ENCODE assay signal across 18 cellular contexts in genomic region chr6:20223119-20223518, GRCh38.
"Had no signal": no experiment of that assay in that cellular context is flagged by ENCODE, and none has a peak within 500 bp of the region (broad histone marks: within the 10 kb centered on the region; RNA-seq: fewer than 3 reads in every experiment).

No MANE protein-coding gene starts in this region.

- ATAC-seq: gastroesophageal sphincter; lower lobe of right lung; psoas muscle; stimulated activated effector memory CD8-positive, alpha-beta T cell treated with anti-CD3 and anti-CD28 coated beads, Interleukin-12 subunit alpha, Interleukin-12 subunit beta, amount 100 ng/mL, for 72 hours; T-helper 17 cell had no signal

- H3K27ac Mint-ChIP-seq: activated naive CD4-positive, alpha-beta T cell treated with anti-CD3 and anti-CD28 coated beads, Interleukin-2, amount 10 ng/mL, durations not matched to agents 7 days and 5 days; activated T-helper 2 cell treated with anti-CD3 and anti-CD28 coated beads, Interferon-gamma antibody, Interleukin-2, Interleukin-4, amounts not matched to agents 10 μg/mL and 5 μg/mL and 100 μg/mL, durations not matched to agents 14 hours and 24 hours and 36 hours; nephron progenitor cell; stimulated activated effector memory CD8-positive, alpha-beta T cell treated with anti-CD3 and anti-CD28 coated beads, Interleukin-12 subunit alpha, Interleukin-12 subunit beta, amount 100 ng/mL, for 72 hours; T-helper 17 cell had no signal

- H3K27ac ChIP-seq: cardiac muscle cell, dorsolateral prefrontal cortex, gastroesophageal sphincter, lower lobe of right lung, psoas muscle, right lobe of liver, thoracic aorta had no signal

- H3K4me1 Mint-ChIP-seq: activated naive CD4-positive, alpha-beta T cell treated with anti-CD3 and anti-CD28 coated beads, Interleukin-2, amount 10 ng/mL, durations not matched to agents 7 days and 5 days; stimulated activated effector memory CD8-positive, alpha-beta T cell treated with anti-CD3 and anti-CD28 coated beads, Interleukin-12 subunit alpha, Interleukin-12 subunit beta, amount 100 ng/mL, for 72 hours had no signal

- H3K27me3 Mint-ChIP-seq: T-helper 17 cell had no signal

- H3K36me3 Mint-ChIP-seq: activated naive CD4-positive, alpha-beta T cell treated with anti-CD3 and anti-CD28 coated beads, Interleukin-2, amount 10 ng/mL, durations not matched to agents 7 days and 5 days; stimulated activated effector memory CD8-positive, alpha-beta T cell treated with anti-CD3 and anti-CD28 coated beads, Interleukin-12 subunit alpha, Interleukin-12 subunit beta, amount 100 ng/mL, for 72 hours had no signal

- H3K9me3 ChIP-seq: gastroesophageal sphincter, heart right ventricle, lower lobe of right lung, psoas muscle, right lobe of liver, thoracic aorta had no signal

- H3K27me3 ChIP-seq: cardiac muscle cell, gastroesophageal sphincter, heart right ventricle, right lobe of liver had no signal

- H3K4me3 ChIP-seq: cardiac muscle cell, dorsolateral prefrontal cortex, gastroesophageal sphincter, heart right ventricle, lower lobe of right lung, psoas muscle, right lobe of liver, thoracic aorta had no signal

- H3K4me1 ChIP-seq: lower lobe of right lung, psoas muscle, right lobe of liver had no signal

- H3K9me3 Mint-ChIP-seq: activated naive CD4-positive, alpha-beta T cell treated with anti-CD3 and anti-CD28 coated beads, Interleukin-2, amount 10 ng/mL, durations not matched to agents 7 days and 5 days; activated T-helper 2 cell treated with anti-CD3 and anti-CD28 coated beads, Interferon-gamma antibody, Interleukin-2, Interleukin-4, amounts not matched to agents 10 μg/mL and 5 μg/mL and 100 μg/mL, durations not matched to agents 14 hours and 24 hours and 36 hours; nephron progenitor cell; stimulated activated effector memory CD8-positive, alpha-beta T cell treated with anti-CD3 and anti-CD28 coated beads, Interleukin-12 subunit alpha, Interleukin-12 subunit beta, amount 100 ng/mL, for 72 hours had no signal

- H3K4me3 Mint-ChIP-seq: activated naive CD4-positive, alpha-beta T cell treated with anti-CD3 and anti-CD28 coated beads, Interleukin-2, amount 10 ng/mL, durations not matched to agents 7 days and 5 days; nephron progenitor cell; stimulated activated effector memory CD8-positive, alpha-beta T cell treated with anti-CD3 and anti-CD28 coated beads, Interleukin-12 subunit alpha, Interleukin-12 subunit beta, amount 100 ng/mL, for 72 hours; T-helper 17 cell had no signal

- H3K36me3 ChIP-seq: cardiac muscle cell, gastroesophageal sphincter, heart right ventricle, lower lobe of right lung, right lobe of liver, thoracic aorta had no signal

- DNase-seq: activated CD4-positive, alpha-beta T cell treated with anti-CD3 and anti-CD28 coated beads, Interleukin-2, amount 50 U/mL, for 48 hours; activated CD4-positive, CD25-positive, alpha-beta regulatory T cell treated with anti-CD3 and anti-CD28 coated beads, Interleukin-2, amount 50 U/mL, for 72 hours; activated naive CD4-positive, alpha-beta T cell treated with anti-CD3 and anti-CD28 coated beads, Interleukin-2, amount 10 ng/mL, durations not matched to agents 7 days and 5 days; dorsolateral prefrontal cortex; erythroblast; heart right ventricle; left cardiac atrium; lower lobe of right lung; nephron progenitor cell; psoas muscle; right lobe of liver; stimulated activated CD4-positive, alpha-beta T cell treated with anti-CD3 and anti-CD28 coated beads, Interleukin-1b, Interleukin-23, amount 100 ng/mL, for 48 hours; T-helper 17 cell had no signal
